In the genomic region with DNA sequence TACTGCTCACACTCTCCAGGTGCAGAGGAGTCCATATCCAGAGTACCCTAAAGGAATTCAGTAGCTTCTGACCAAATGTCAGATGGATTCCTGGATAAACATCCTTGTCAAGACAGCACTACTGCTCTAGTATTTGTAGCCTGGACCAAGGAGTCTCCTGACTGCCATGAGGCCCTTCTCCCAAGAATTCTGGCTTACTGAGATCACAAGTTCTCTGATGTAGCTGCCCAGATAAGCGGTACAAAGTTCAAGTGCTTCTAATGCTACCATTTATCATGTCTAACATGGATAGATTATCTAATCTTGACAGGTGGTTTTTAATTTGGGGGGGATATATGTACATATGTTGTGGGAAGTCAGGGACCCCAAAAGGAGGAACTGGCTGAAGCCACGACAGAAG, we compare ENCODE assay signal across 2 cellular contexts.
TF ChIP-seq lines count a peak whose summit lies in the region.

No MANE protein-coding gene starts in this region.

TF ChIP-seq in GM23338, 12 proteins besides CTCF, POLR2A, EP300 and RAD21 (continued from another document):
- TF ChIP-seq, protein P1, sequence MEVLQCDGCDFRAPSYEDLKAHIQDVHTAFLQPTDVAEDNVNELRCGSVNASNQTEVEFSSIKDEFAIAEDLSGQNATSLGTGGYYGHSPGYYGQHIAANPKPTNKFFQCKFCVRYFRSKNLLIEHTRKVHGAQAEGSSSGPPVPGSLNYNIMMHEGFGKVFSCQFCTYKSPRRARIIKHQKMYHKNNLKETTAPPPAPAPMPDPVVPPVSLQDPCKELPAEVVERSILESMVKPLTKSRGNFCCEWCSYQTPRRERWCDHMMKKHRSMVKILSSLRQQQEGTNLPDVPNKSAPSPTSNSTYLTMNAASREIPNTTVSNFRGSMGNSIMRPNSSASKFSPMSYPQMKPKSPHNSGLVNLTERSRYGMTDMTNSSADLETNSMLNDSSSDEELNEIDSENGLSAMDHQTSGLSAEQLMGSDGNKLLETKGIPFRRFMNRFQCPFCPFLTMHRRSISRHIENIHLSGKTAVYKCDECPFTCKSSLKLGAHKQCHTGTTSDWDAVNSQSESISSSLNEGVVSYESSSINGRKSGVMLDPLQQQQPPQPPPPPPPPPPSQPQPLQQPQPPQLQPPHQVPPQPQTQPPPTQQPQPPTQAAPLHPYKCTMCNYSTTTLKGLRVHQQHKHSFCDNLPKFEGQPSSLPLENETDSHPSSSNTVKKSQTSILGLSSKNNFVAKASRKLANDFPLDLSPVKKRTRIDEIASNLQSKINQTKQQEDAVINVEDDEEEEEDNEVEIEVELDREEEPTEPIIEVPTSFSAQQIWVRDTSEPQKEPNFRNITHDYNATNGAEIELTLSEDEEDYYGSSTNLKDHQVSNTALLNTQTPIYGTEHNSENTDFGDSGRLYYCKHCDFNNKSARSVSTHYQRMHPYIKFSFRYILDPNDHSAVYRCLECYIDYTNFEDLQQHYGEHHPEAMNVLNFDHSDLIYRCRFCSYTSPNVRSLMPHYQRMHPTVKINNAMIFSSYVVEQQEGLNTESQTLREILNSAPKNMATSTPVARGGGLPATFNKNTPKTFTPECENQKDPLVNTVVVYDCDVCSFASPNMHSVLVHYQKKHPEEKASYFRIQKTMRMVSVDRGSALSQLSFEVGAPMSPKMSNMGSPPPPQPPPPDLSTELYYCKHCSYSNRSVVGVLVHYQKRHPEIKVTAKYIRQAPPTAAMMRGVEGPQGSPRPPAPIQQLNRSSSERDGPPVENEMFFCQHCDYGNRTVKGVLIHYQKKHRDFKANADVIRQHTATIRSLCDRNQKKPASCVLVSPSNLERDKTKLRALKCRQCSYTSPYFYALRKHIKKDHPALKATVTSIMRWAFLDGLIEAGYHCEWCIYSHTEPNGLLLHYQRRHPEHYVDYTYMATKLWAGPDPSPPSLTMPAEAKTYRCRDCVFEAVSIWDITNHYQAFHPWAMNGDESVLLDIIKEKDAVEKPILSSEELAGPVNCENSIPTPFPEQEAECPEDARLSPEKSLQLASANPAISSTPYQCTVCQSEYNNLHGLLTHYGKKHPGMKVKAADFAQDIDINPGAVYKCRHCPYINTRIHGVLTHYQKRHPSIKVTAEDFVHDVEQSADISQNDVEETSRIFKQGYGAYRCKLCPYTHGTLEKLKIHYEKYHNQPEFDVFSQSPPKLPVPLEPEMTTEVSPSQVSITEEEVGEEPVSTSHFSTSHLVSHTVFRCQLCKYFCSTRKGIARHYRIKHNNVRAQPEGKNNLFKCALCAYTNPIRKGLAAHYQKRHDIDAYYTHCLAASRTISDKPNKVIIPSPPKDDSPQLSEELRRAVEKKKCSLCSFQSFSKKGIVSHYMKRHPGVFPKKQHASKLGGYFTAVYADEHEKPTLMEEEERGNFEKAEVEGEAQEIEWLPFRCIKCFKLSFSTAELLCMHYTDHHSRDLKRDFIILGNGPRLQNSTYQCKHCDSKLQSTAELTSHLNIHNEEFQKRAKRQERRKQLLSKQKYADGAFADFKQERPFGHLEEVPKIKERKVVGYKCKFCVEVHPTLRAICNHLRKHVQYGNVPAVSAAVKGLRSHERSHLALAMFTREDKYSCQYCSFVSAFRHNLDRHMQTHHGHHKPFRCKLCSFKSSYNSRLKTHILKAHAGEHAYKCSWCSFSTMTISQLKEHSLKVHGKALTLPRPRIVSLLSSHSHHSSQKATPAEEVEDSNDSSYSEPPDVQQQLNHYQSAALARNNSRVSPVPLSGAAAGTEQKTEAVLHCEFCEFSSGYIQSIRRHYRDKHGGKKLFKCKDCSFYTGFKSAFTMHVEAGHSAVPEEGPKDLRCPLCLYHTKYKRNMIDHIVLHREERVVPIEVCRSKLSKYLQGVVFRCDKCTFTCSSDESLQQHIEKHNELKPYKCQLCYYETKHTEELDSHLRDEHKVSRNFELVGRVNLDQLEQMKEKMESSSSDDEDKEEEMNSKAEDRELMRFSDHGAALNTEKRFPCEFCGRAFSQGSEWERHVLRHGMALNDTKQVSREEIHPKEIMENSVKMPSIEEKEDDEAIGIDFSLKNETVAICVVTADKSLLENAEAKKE (CRISPR knock-in tag; IDR thresholded peaks at IDR 0.05) = 0 out of 2 replicates have a peak, but pooled peaks have one; percentile 28
- no peak for TF ChIP-seq JUNB (IDR thresholded peaks at IDR 0.05; ENCODE audit: unreplicated experiment)

TF ChIP-seq in WTC11, 78 proteins besides CTCF, POLR2A, EP300 and RAD21 (continued from another document):
- no peak for TF ChIP-seq RORB (CRISPR knock-in tag; IDR thresholded peaks at IDR 0.05)
- TF ChIP-seq, protein P2, sequence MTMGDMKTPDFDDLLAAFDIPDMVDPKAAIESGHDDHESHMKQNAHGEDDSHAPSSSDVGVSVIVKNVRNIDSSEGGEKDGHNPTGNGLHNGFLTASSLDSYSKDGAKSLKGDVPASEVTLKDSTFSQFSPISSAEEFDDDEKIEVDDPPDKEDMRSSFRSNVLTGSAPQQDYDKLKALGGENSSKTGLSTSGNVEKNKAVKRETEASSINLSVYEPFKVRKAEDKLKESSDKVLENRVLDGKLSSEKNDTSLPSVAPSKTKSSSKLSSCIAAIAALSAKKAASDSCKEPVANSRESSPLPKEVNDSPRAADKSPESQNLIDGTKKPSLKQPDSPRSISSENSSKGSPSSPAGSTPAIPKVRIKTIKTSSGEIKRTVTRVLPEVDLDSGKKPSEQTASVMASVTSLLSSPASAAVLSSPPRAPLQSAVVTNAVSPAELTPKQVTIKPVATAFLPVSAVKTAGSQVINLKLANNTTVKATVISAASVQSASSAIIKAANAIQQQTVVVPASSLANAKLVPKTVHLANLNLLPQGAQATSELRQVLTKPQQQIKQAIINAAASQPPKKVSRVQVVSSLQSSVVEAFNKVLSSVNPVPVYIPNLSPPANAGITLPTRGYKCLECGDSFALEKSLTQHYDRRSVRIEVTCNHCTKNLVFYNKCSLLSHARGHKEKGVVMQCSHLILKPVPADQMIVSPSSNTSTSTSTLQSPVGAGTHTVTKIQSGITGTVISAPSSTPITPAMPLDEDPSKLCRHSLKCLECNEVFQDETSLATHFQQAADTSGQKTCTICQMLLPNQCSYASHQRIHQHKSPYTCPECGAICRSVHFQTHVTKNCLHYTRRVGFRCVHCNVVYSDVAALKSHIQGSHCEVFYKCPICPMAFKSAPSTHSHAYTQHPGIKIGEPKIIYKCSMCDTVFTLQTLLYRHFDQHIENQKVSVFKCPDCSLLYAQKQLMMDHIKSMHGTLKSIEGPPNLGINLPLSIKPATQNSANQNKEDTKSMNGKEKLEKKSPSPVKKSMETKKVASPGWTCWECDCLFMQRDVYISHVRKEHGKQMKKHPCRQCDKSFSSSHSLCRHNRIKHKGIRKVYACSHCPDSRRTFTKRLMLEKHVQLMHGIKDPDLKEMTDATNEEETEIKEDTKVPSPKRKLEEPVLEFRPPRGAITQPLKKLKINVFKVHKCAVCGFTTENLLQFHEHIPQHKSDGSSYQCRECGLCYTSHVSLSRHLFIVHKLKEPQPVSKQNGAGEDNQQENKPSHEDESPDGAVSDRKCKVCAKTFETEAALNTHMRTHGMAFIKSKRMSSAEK (CRISPR knock-in tag; IDR thresholded peaks at IDR 0.05; ENCODE audit: borderline replicate concordance) = no peak
